8 cellular contexts compared by ENCODE assay signal in genomic region chr10:77926566-77927342, GRCh38. TPM values are rescaled to one million over a fixed set of nuclear protein-coding genes. Genes with fewer than 3 reads are reported as not detected.
DNase-seq lines count a peak whose midpoint lies in the region; ATAC-seq and TF ChIP-seq lines count a peak whose summit lies in the region.

DLG5 (minus strand) TSS chr10:77926755; CDS start chr10:77926520, 235 bp downstream.

- no peaks in the 10 kb centered on the region for H3K9me3 Mint-ChIP-seq in CD4-positive, alpha-beta memory T cell
- peaks cover 7% of the 10 kb centered on the region for H3K9me3 Mint-ChIP-seq in WTC11

- H3K4me1 Mint-ChIP-seq in CD4-positive, alpha-beta memory T cell, result peaks cover 6 to 16% (median 12%) of the 10 kb centered on the region in 4 donors
- H3K4me1 Mint-ChIP-seq in WTC11, result peaks cover 43% of the 10 kb centered on the region

- intact Hi-C loops in CD4-positive, alpha-beta memory T cell (cut with micrococcal nuclease), result no loop called here

- peak within 1 kb of the TSS in 2 of 7 donors; percentile 3 to 24 for H3K27ac Mint-ChIP-seq in CD4-positive, alpha-beta memory T cell
- peak within 1 kb of the TSS; percentile 40; the same call in 1 of the 2 replicates for H3K27ac Mint-ChIP-seq in WTC11

- TF ChIP-seq CTCF in WTC11 (IDR thresholded peaks at IDR 0.05) (no peak), epithelial cell of proximal tubule (conservative IDR thresholded peaks at IDR 0.05; ENCODE audit: low read depth, low read length) (no peak), thoracic aorta (IDR thresholded peaks at IDR 0.05) (no peak)

- POLR2A ChIA-PET in CD4-positive, alpha-beta memory T cell (lab: Charles Lee; ENCODE audit: partially characterized antibody), result no interaction called here
- POLR2A ChIA-PET in WTC11 (lab: Charles Lee), result interaction anchor here (2.2 kb wide), 1 partner anchor 22 kb away, joined by 9 read pairs; no protein-coding TSS in a partner anchor

- ATAC-seq in WTC11 (peak; percentile 38), thoracic aorta (ENCODE audit: insufficient number of reproducible peaks, low FRiP score, low read depth) (peak; percentile 80)

- H3K36me3 ChIP-seq in CD4-positive, alpha-beta memory T cell (ENCODE audit: insufficient read depth, low read length), result no peaks in the 10 kb centered on the region
- H3K36me3 ChIP-seq in thoracic aorta, result no peaks in the 10 kb centered on the region

- peaks cover 0 to 3% of the 10 kb centered on the region in 2 donors for H3K36me3 Mint-ChIP-seq in CD4-positive, alpha-beta memory T cell
- peaks cover 8% of the 10 kb centered on the region for H3K36me3 Mint-ChIP-seq in WTC11

- H3K4me1 ChIP-seq in CD4-positive, alpha-beta memory T cell (ENCODE audit: insufficient read depth, low read length), result peaks cover 17% of the 10 kb centered on the region
- peaks cover 15 to 36% of the 10 kb centered on the region in 2 donors for H3K4me1 ChIP-seq in thoracic aorta (ENCODE audit: control insufficient read depth in 1 of 2, low read depth in 2 of 2)

- peak in 1 of 5 donors; percentile 13 for DNase-seq in CD4-positive, alpha-beta memory T cell
- DNase-seq in GM19240 (ENCODE audit: insufficient read length, low spot score) (peak; percentile 22), HK-2 (ENCODE audit: unreplicated experiment) (peak; percentile 80), WTC11 (ENCODE audit: low spot score) (peak; percentile 44), epithelial cell of proximal tubule (ENCODE audit: low read depth) (no peak), midbrain (lab: John Stamatoyannopoulos, UW) (peak; percentile 44), thoracic aorta (ENCODE audit: low spot score) (no peak), foreskin melanocyte (no peak)

- peaks cover 26 to 30% of the 10 kb centered on the region in 2 donors for H3K27me3 Mint-ChIP-seq in CD4-positive, alpha-beta memory T cell
- peaks cover 8% of the 10 kb centered on the region for H3K27me3 Mint-ChIP-seq in WTC11 (ENCODE audit: low read depth)

- peak within 1 kb of the TSS; percentile 69 to 88 (median 81) for H3K4me3 Mint-ChIP-seq in CD4-positive, alpha-beta memory T cell
- H3K4me3 Mint-ChIP-seq in WTC11, result peak within 1 kb of the TSS; percentile 69

- H3K9me3 ChIP-seq in CD4-positive, alpha-beta memory T cell (ENCODE audit: control insufficient read depth in 1 of 2, low read length in 2 of 2), result no peaks in the 10 kb centered on the region
- H3K9me3 ChIP-seq in thoracic aorta, result no peaks in the 10 kb centered on the region

- H3K27me3 ChIP-seq in CD4-positive, alpha-beta memory T cell (ENCODE audit: insufficient read depth, low read length), result peaks cover 9% of the 10 kb centered on the region
- H3K27me3 ChIP-seq in thoracic aorta (replicated peaks; ENCODE audit: insufficient read depth), result no peaks in the 10 kb centered on the region

- CTCF ChIA-PET in CD4-positive, alpha-beta memory T cell (lab: Charles Lee; ENCODE audit: partially characterized antibody), result no interaction called here
- CTCF ChIA-PET in WTC11 (lab: Charles Lee), result interaction anchor here (1.0 to 6.4 kb wide), 6 partner anchors 8 to 88 kb away, joined by 3 to 48 read pairs (median 6); no protein-coding TSS in a partner anchor

- no peak within 1 kb of the TSS for H3K27ac ChIP-seq in CD4-positive, alpha-beta memory T cell (ENCODE audit: low read depth, low read length)
- H3K27ac ChIP-seq in thoracic aorta, result peak within 1 kb of the TSS; percentile 65 to 81

- peak within 1 kb of the TSS in 1 of 2 donors; percentile 9 for H3K4me3 ChIP-seq in CD4-positive, alpha-beta memory T cell (ENCODE audit: low read length in 2 of 2)
- H3K4me3 ChIP-seq in epithelial cell of proximal tubule (ENCODE audit: low read depth, low read length) (peak within 1 kb of the TSS; percentile 80), thoracic aorta (peak within 1 kb of the TSS; percentile 92)

TF ChIP-seq in WTC11, 78 proteins besides CTCF, POLR2A, EP300 and RAD21:
- peak; percentile 13; the same call in 1 of the 2 replicates for TF ChIP-seq SP1 (CRISPR knock-in tag; conservative IDR thresholded peaks at IDR 0.05)
- no peak for TF ChIP-seq TEAD4 (CRISPR knock-in tag; IDR thresholded peaks at IDR 0.05)
- TF ChIP-seq ZNF423 (CRISPR knock-in tag; IDR thresholded peaks at IDR 0.05), result peak; percentile 90
- no peak for TF ChIP-seq ZNF317 (CRISPR knock-in tag; IDR thresholded peaks at IDR 0.05; ENCODE audit: borderline replicate concordance, low read depth)
TF ChIP-seq in WTC11: peak in this region for 2.

RNA-seq across cellular contexts. Expression of gene DLG5, which starts in this region (rescaled TPM):
- total RNA-seq in CD4-positive, alpha-beta memory T cell, result 1 to 10 TPM; 2.7 to 3.2 TPM
- under 1 TPM in 1 of 2 donors, not detected in 1; 0.13 TPM for polyA plus RNA-seq in CD4-positive, alpha-beta memory T cell
- total RNA-seq in WTC11 (2021) (58.1 to 65.5 TPM (median 59.1 TPM) in 3 replicates), epithelial cell of proximal tubule (23.4 and 25.8 TPM in 2 replicates), thoracic aorta (10 to 100 TPM; 36.4 to 79.6 TPM)

Comparison
In these comparisons a context has a peak if more than half of its experiments do, and no peak if none do; other contexts are left out.
1. DNase-seq: peak in GM19240 (single experiment), HK-2 (single experiment), WTC11 (single experiment) and midbrain (single experiment); none in epithelial cell of proximal tubule (single experiment), thoracic aorta (single experiment) and foreskin melanocyte (single experiment).